In genomic region chr22:37626556-37627075, GRCh38 we compare ENCODE assay signal across 13 cellular contexts. TPM values are rescaled to one million over a fixed set of nuclear protein-coding genes. Genes with fewer than 3 reads are reported as not detected.
DNase-seq lines count a peak whose midpoint lies in the region; ATAC-seq and TF ChIP-seq lines count a peak whose summit lies in the region.
"Had no signal": no experiment of that assay in that cellular context is flagged by ENCODE, and none has a peak within 500 bp of the region (broad histone marks: within the 10 kb centered on the region; RNA-seq: fewer than 3 reads in every experiment).

No MANE protein-coding gene starts in this region.

- peaks cover 26% of the 10 kb centered on the region for H3K4me1 ChIP-seq in OCI-LY1 (ENCODE audit: insufficient read depth, low read length, severe bottlenecking)
- H3K4me1 ChIP-seq in effector memory CD4-positive, alpha-beta T cell (ENCODE audit: control insufficient read depth, insufficient read depth, low read length, poor library complexity, severe bottlenecking) = peaks cover 44% of the 10 kb centered on the region
- peaks cover 24% of the 10 kb centered on the region for H3K4me1 ChIP-seq in psoas muscle

- no peaks in the 10 kb centered on the region for H3K9me3 Mint-ChIP-seq in CD4-positive, alpha-beta T cell

- H3K4me3 ChIP-seq in OCI-LY1 (ENCODE audit: low read depth, low read length, poor library complexity, severe bottlenecking) = no peak overlapping the region
- H3K4me3 ChIP-seq in effector memory CD4-positive, alpha-beta T cell (ENCODE audit: insufficient read depth, low read depth, low read length, poor library complexity, severe bottlenecking) = no peak overlapping the region
- H3K4me3 ChIP-seq in psoas muscle = no peak overlapping the region

- H3K4me1 Mint-ChIP-seq in CD4-positive, alpha-beta T cell (ENCODE audit: low read depth) = peaks cover 50% of the 10 kb centered on the region

- TF ChIP-seq CTCF in CD4-positive, alpha-beta T cell (IDR thresholded peaks at IDR 0.05) = no peak
- TF ChIP-seq CTCF in OCI-LY1 (IDR thresholded peaks at IDR 0.05; ENCODE audit: low read length) = no peak
- no peak for TF ChIP-seq CTCF in psoas muscle (IDR thresholded peaks at IDR 0.05)

- peaks cover 51% of the 10 kb centered on the region; the same call in 1 of the 2 replicates for H3K36me3 ChIP-seq in OCI-LY1 (ENCODE audit: insufficient read depth, low read length)
- H3K36me3 ChIP-seq in effector memory CD4-positive, alpha-beta T cell (ENCODE audit: control insufficient read depth, insufficient read depth, low read length) = peaks cover 8% of the 10 kb centered on the region
- H3K36me3 ChIP-seq in psoas muscle (ENCODE audit: insufficient read depth in 1 of 2, low read depth in 1 of 2) = peaks cover 0 to 76% of the 10 kb centered on the region in 2 donors

- peaks cover 11% of the 10 kb centered on the region for H3K36me3 Mint-ChIP-seq in CD4-positive, alpha-beta T cell (ENCODE audit: low read depth)

- CTCF ChIA-PET in CD4-positive, alpha-beta T cell (lab: Charles Lee) = interaction anchor here (3.6 to 3.9 kb wide), 2 partner anchors 16 to 55 kb away, joined by 17 to 19 read pairs; no protein-coding TSS in a partner anchor

- POLR2A ChIA-PET in CD4-positive, alpha-beta T cell (lab: Charles Lee) = interaction anchor here (0.8 to 5.4 kb wide), 10 partner anchors 8 to 60 kb away, joined by 3 to 107 read pairs (median 12); partner anchors contain the start of genes GGA1, LGALS1, NOL12 and PDXP

- peak overlapping the region; percentile 39; the same call in 1 of the 2 replicates for H3K4me2 ChIP-seq in OCI-LY1 (ENCODE audit: low read length)

- peak overlapping the region; percentile 76 for H3K27ac ChIP-seq in CD4-positive, alpha-beta T cell (ENCODE audit: low read depth, low read length)
- H3K27ac ChIP-seq in OCI-LY1 (ENCODE audit: low read depth, low read length, poor library complexity, severe bottlenecking) (peak overlapping the region; percentile 78), psoas muscle (peak overlapping the region; percentile 74)
- H3K27ac ChIP-seq in effector memory CD4-positive, alpha-beta T cell (ENCODE audit: insufficient read depth, low read length, poor library complexity, severe bottlenecking) = peak overlapping the region; percentile 59

- no peaks in the 10 kb centered on the region for H4K20me1 ChIP-seq in OCI-LY1 (ENCODE audit: insufficient read depth, low read length)

- no peaks in the 10 kb centered on the region for H3F3A ChIP-seq in OCI-LY1 (ENCODE audit: insufficient read depth, low read length)

- no peaks in the 10 kb centered on the region for H3K79me2 ChIP-seq in OCI-LY1 (ENCODE audit: insufficient read depth, low read length)

- no peak for ATAC-seq in CD4-positive, alpha-beta T cell (ENCODE audit: poor library complexity)
- ATAC-seq in psoas muscle (peak in 1 of 4 donors; percentile 3), GM19452 (IDR thresholded peaks at IDR 0.05; ENCODE audit: unreplicated experiment) (no peak), GM21737 (IDR thresholded peaks at IDR 0.05; ENCODE audit: unreplicated experiment) (no peak), HG03135 (IDR thresholded peaks at IDR 0.05; ENCODE audit: unreplicated experiment) (no peak)
- ATAC-seq: Panc1 had no signal

- no peaks in the 10 kb centered on the region for H3K9me2 ChIP-seq in OCI-LY1 (ENCODE audit: low read depth, low read length)

- no peak overlapping the region for H2AFZ ChIP-seq in OCI-LY1 (ENCODE audit: low read length)

- H3K4me3 Mint-ChIP-seq in CD4-positive, alpha-beta T cell = peak overlapping the region; percentile 79

- H3K9me3 ChIP-seq in CD4-positive, alpha-beta T cell (ENCODE audit: control insufficient read depth, low read length) = no peaks in the 10 kb centered on the region
- H3K9me3 ChIP-seq in OCI-LY1 (ENCODE audit: low read length) (no peaks in the 10 kb centered on the region), psoas muscle (no peaks in the 10 kb centered on the region)
- no peaks in the 10 kb centered on the region for H3K9me3 ChIP-seq in effector memory CD4-positive, alpha-beta T cell (ENCODE audit: control insufficient read depth, low read length)

- intact Hi-C loops in CD4-positive, alpha-beta T cell (cut with DNase I, micrococcal nuclease) = no loop called here
- intact Hi-C loops in psoas muscle (cut with DNase I) = no loop called here

- no peak for DNase-seq in CD4-positive, alpha-beta T cell
- DNase-seq in effector memory CD4-positive, alpha-beta T cell = no peak
- DNase-seq in psoas muscle = no peak
- DNase-seq in DMS79 (lab: John Stamatoyannopoulos, UW) = no peak
- DNase-seq: activated CD4-positive, alpha-beta T cell treated with anti-CD3 and anti-CD28 coated beads for 48 hours; DND-41; NCI-H1092 had no signal

- 57 to 66% (median 64%) methylated on average over 13 of the region's 13 CpGs for WGBS in psoas muscle, 3 donors

- H3K27me3 ChIP-seq in CD4-positive, alpha-beta T cell (ENCODE audit: control insufficient read depth, insufficient read depth, low read length) = no peaks in the 10 kb centered on the region
- H3K27me3 ChIP-seq in OCI-LY1 (ENCODE audit: insufficient read depth, low read length) (no peaks in the 10 kb centered on the region), psoas muscle (ENCODE audit: insufficient read depth in 3 of 3, low read length in 2 of 3) (no peaks in the 10 kb centered on the region)
- no peaks in the 10 kb centered on the region for H3K27me3 ChIP-seq in effector memory CD4-positive, alpha-beta T cell (replicated peaks; ENCODE audit: control insufficient read depth, insufficient read depth, low read length, poor library complexity, severe bottlenecking)

- peak overlapping the region; percentile 90 for H3K27ac Mint-ChIP-seq in CD4-positive, alpha-beta T cell

- H3K9ac ChIP-seq in OCI-LY1 (ENCODE audit: low read length) = peak overlapping the region; percentile 39; the same call in 1 of the 2 replicates

- no peaks in the 10 kb centered on the region for H3K27me3 Mint-ChIP-seq in CD4-positive, alpha-beta T cell

RNA-seq across cellular contexts. Expression of gene SH3BP1, which starts 12.9 kb away (rescaled TPM):
- 10 to 100 TPM; 46.9 to 49.0 TPM for total RNA-seq in CD4-positive, alpha-beta T cell
- 1 to 10 TPM; 1.4 to 2.4 (median 1.9) TPM for total RNA-seq in psoas muscle
- under 1 TPM; 0.20 to 0.64 (median 0.34) TPM for polyA plus RNA-seq in psoas muscle

RNA-seq across cellular contexts. Expression of gene GGA1, which starts 18.0 kb away (rescaled TPM):
- total RNA-seq in CD4-positive, alpha-beta T cell = 10 to 100 TPM; 57.0 to 60.9 TPM
- total RNA-seq in psoas muscle = 10 to 100 TPM; 31.9 to 37.2 (median 33.1) TPM
- 10 to 100 TPM; 30.2 to 39.4 (median 39.4) TPM for polyA plus RNA-seq in psoas muscle

RNA-seq across cellular contexts. Expression of gene PDXP, which starts 31.9 kb away (rescaled TPM):
- total RNA-seq in CD4-positive, alpha-beta T cell = 1 to 10 TPM; 1.5 TPM
- total RNA-seq in psoas muscle = 10 to 100 TPM in 3 of 4 donors, 1 to 10 TPM in 1; 9.0 to 13.0 (median 12.3) TPM
- polyA plus RNA-seq in psoas muscle = 10 to 100 TPM in 2 of 3 donors, 1 to 10 TPM in 1; 9.8 to 37.9 (median 24.4) TPM

RNA-seq across cellular contexts. Expression of gene LGALS2, which starts 46.7 kb away (rescaled TPM):
- 1 to 10 TPM; 2.6 to 3.0 TPM for total RNA-seq in CD4-positive, alpha-beta T cell
- not detected for total RNA-seq in psoas muscle
- under 1 TPM in 2 of 3 donors, not detected in 1; 0.06 to 0.35 TPM for polyA plus RNA-seq in psoas muscle
- total RNA-seq: H7 had no signal

RNA-seq across cellular contexts. Expression of gene LGALS1, which starts 48.8 kb away (rescaled TPM):
- total RNA-seq in CD4-positive, alpha-beta T cell = 10 to 100 TPM; 85.1 to 93.7 TPM
- total RNA-seq in psoas muscle = 1,000 to 10,000 TPM in 1 of 4 donors, 100 to 1,000 TPM in 3; 434 to 1,013 (median 908) TPM
- polyA plus RNA-seq in psoas muscle = 1,000 to 10,000 TPM in 2 of 3 donors, 100 to 1,000 TPM in 1; 717 to 1,817 (median 1,077) TPM

Comparison
In these comparisons a context has a peak if more than half of its experiments do, and no peak if none do; other contexts are left out.
1. RNA of gene SH3BP1, which starts 12.9 kb away (total RNA-seq): 46.9 to 49.0 TPM in CD4-positive, alpha-beta T cell; 1.4 to 2.4 TPM in psoas muscle; every median in the first group is over 10 times any median in the second.
2. Peak in every context shown above with its lines, with median percentiles within 50 percentile points of each other: H3K27ac ChIP-seq.